8 cellular contexts compared by ENCODE assay signal in the genomic region with DNA sequence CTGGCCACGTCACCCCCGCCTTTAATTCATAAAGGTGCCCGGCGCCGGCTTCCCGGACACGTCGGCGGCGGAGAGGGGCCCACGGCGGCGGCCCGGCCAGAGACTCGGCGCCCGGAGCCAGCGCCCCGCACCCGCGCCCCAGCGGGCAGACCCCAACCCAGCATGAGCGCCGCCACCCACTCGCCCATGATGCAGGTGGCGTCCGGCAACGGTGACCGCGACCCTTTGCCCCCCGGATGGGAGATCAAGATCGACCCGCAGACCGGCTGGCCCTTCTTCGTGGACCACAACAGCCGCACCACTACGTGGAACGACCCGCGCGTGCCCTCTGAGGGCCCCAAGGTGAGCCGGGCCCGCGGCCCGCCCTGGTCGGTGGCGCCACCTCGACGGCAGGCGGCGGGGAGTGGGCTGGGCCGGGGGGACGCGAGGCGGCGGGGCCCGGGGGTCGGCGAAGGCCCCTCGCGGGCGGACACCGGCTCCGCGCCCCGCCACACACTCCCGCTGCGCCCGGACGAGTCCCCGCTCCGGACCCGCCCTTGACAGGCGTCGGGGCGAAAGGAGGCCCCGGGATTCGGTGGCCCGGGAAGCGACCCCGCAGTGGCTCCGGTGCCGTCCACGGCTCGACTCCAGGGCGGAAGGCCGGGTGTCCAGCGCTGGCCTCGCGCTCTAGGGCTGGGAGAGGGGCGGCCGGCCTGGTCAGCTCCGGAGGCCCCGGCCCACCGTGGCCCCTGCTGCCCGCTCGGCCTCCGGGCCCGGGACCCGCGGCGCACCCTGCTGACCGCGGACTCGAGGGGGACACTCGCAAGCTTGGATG. TPM values are rescaled to one million over a fixed set of nuclear protein-coding genes. Genes with fewer than 3 reads are reported as not detected.
DNase-seq lines count a peak whose midpoint lies in the region; ATAC-seq and TF ChIP-seq lines count a peak whose summit lies in the region.

No MANE protein-coding gene starts in this region.

- H3K27ac Mint-ChIP-seq in activated T-helper 2 cell treated with anti-CD3 and anti-CD28 coated beads, Interferon-gamma antibody, Interleukin-2, Interleukin-4, amounts not matched to agents 10 μg/mL and 5 μg/mL and 100 μg/mL, durations not matched to agents 14 hours and 24 hours and 36 hours = peak overlapping the region; percentile 84

- H3K27me3 Mint-ChIP-seq in activated T-helper 2 cell treated with anti-CD3 and anti-CD28 coated beads, Interferon-gamma antibody, Interleukin-2, Interleukin-4, amounts not matched to agents 10 μg/mL and 5 μg/mL and 100 μg/mL, durations not matched to agents 14 hours and 24 hours and 36 hours (ENCODE audit: low read depth) = peaks cover 5% of the 10 kb centered on the region

- no peaks in the 10 kb centered on the region for H3K27me3 ChIP-seq in cardiac muscle cell

- H3K4me3 Mint-ChIP-seq in activated T-helper 2 cell treated with anti-CD3 and anti-CD28 coated beads, Interferon-gamma antibody, Interleukin-2, Interleukin-4, amounts not matched to agents 10 μg/mL and 5 μg/mL and 100 μg/mL, durations not matched to agents 14 hours and 24 hours and 36 hours (ENCODE audit: low read depth) = peak overlapping the region; percentile 84

- H3K9me3 ChIP-seq in cardiac muscle cell (ENCODE audit: low read depth) = no peaks in the 10 kb centered on the region

- peak overlapping the region; percentile 91 for H3K27ac ChIP-seq in cardiac muscle cell

- no peak for DNase-seq in Right ventricle myocardium inferior (ENCODE audit: missing footprints)
- no peak for DNase-seq in cardiac septum (ENCODE audit: low spot score)
- peak; percentile 17 for DNase-seq in activated T-helper 2 cell treated with anti-CD3 and anti-CD28 coated beads, Interferon-gamma antibody, Interleukin-2, Interleukin-4, amounts not matched to agents 10 μg/mL and 5 μg/mL and 100 μg/mL, durations not matched to agents 14 hours and 24 hours and 36 hours (ENCODE audit: low spot score)
- DNase-seq in cardiac muscle cell (ENCODE audit: low read depth in 1 of 2, low spot score in 1 of 2) = peak in 1 of 2 donors; percentile 59
- peak; percentile 85 for DNase-seq in retina
- DNase-seq in UCSD-AML1 (lab: John Stamatoyannopoulos, UW; ENCODE audit: unreplicated experiment) = no peak
- DNase-seq in COR-L47 (lab: John Stamatoyannopoulos, UW) = no peak

- TF ChIP-seq CTCF in cardiac muscle cell (IDR thresholded peaks at IDR 0.05; ENCODE audit: low read depth, low read length) = no peak

- H3K36me3 Mint-ChIP-seq in activated T-helper 2 cell treated with anti-CD3 and anti-CD28 coated beads, Interferon-gamma antibody, Interleukin-2, Interleukin-4, amounts not matched to agents 10 μg/mL and 5 μg/mL and 100 μg/mL, durations not matched to agents 14 hours and 24 hours and 36 hours (ENCODE audit: low read depth) = peaks cover 31% of the 10 kb centered on the region

- H3K4me1 Mint-ChIP-seq in activated T-helper 2 cell treated with anti-CD3 and anti-CD28 coated beads, Interferon-gamma antibody, Interleukin-2, Interleukin-4, amounts not matched to agents 10 μg/mL and 5 μg/mL and 100 μg/mL, durations not matched to agents 14 hours and 24 hours and 36 hours (ENCODE audit: low read depth) = peaks cover 54% of the 10 kb centered on the region

- H3K4me1 ChIP-seq in cardiac muscle cell (ENCODE audit: low read depth) = peaks cover 18% of the 10 kb centered on the region

- no peaks in the 10 kb centered on the region for H3K9me3 Mint-ChIP-seq in activated T-helper 2 cell treated with anti-CD3 and anti-CD28 coated beads, Interferon-gamma antibody, Interleukin-2, Interleukin-4, amounts not matched to agents 10 μg/mL and 5 μg/mL and 100 μg/mL, durations not matched to agents 14 hours and 24 hours and 36 hours

- peak overlapping the region; percentile 92 for H3K4me3 ChIP-seq in cardiac muscle cell

- no peaks in the 10 kb centered on the region for H3K36me3 ChIP-seq in cardiac muscle cell

- ATAC-seq in Right ventricle myocardium inferior (peak; percentile 8), HG03442 (IDR thresholded peaks at IDR 0.05; ENCODE audit: unreplicated experiment) (peak; percentile 17)

- intact Hi-C loops in Right ventricle myocardium inferior (cut with DNase I) = loop anchor here (1.0 to 5.0 kb wide), 3 partner anchors 55 to 444 kb away; partner anchors contain the start of genes GRK5 and TIAL1
- intact Hi-C loops in cardiac septum (cut with DNase I) = loop anchor here (2.0 to 10.0 kb wide), 3 partner anchors 17 to 447 kb away; partner anchors contain the start of gene GRK5
- intact Hi-C loops in activated T-helper 2 cell treated with anti-CD3 and anti-CD28 coated beads, Interferon-gamma antibody, Interleukin-2, Interleukin-4, amounts not matched to agents 10 μg/mL and 5 μg/mL and 100 μg/mL, durations not matched to agents 14 hours and 24 hours and 36 hours (cut with micrococcal nuclease) = loop anchor here (1.0 to 5.0 kb wide), 5 partner anchors 9 to 474 kb away; partner anchors contain the start of genes PRDX3 and RGS10

RNA-seq across cellular contexts. Expression of gene BAG3, which starts 0.5 kb away (rescaled TPM):
- total RNA-seq in Right ventricle myocardium inferior = 152 TPM
- total RNA-seq in cardiac septum = 172 TPM
- total RNA-seq in activated T-helper 2 cell treated with anti-CD3 and anti-CD28 coated beads, Interferon-gamma antibody, Interleukin-2, Interleukin-4, amounts not matched to agents 10 μg/mL and 5 μg/mL and 100 μg/mL, durations not matched to agents 14 hours and 24 hours and 36 hours = 31.8 and 33.3 TPM in 2 replicates
- 37.8 and 45.4 TPM in 2 replicates for total RNA-seq in cardiac muscle cell
- polyA plus RNA-seq in cardiac muscle cell = 62.3 and 64.2 TPM in 2 replicates

RNA-seq across cellular contexts. Expression of gene TIAL1, which starts 55.0 kb away (rescaled TPM):
- total RNA-seq in Right ventricle myocardium inferior = 74.0 TPM
- total RNA-seq in cardiac septum = 75.0 TPM
- total RNA-seq in activated T-helper 2 cell treated with anti-CD3 and anti-CD28 coated beads, Interferon-gamma antibody, Interleukin-2, Interleukin-4, amounts not matched to agents 10 μg/mL and 5 μg/mL and 100 μg/mL, durations not matched to agents 14 hours and 24 hours and 36 hours = 183 and 184 TPM in 2 replicates
- total RNA-seq in cardiac muscle cell = 45.1 and 63.5 TPM in 2 replicates
- polyA plus RNA-seq in cardiac muscle cell = 33.8 and 58.1 TPM in 2 replicates

Comparison
In these comparisons a context has a peak if more than half of its experiments do, and no peak if none do; other contexts are left out.
1. DNase-seq: peak in activated T-helper 2 cell treated with anti-CD3 and anti-CD28 coated beads, Interferon-gamma antibody, Interleukin-2, Interleukin-4, amounts not matched to agents 10 μg/mL and 5 μg/mL and 100 μg/mL, durations not matched to agents 14 hours and 24 hours and 36 hours (single experiment) and retina (single experiment); none in Right ventricle myocardium inferior (single experiment), cardiac septum (single experiment), UCSD-AML1 (single experiment) and COR-L47 (single experiment).